ENCODE assay signal across 11 cellular contexts in genomic region chr2:154698238-154698788, GRCh38. TPM values are rescaled to one million over a fixed set of nuclear protein-coding genes. Genes with fewer than 3 reads are reported as not detected.
DNase-seq lines count a peak whose midpoint lies in the region; ATAC-seq and TF ChIP-seq lines count a peak whose summit lies in the region.
"Had no signal": no experiment of that assay in that cellular context is flagged by ENCODE, and none has a peak within 500 bp of the region (broad histone marks: within the 10 kb centered on the region; RNA-seq: fewer than 3 reads in every experiment).

Gene KCNJ3 (plus strand): TSS chr2:154698695. CDS start chr2:154698776, 81 bp downstream.

- H3K9me3 Mint-ChIP-seq in naive thymus-derived CD4-positive, alpha-beta T cell = peaks cover 0 to 5% (median 3%) of the 10 kb centered on the region in 11 donors

- H3K4me1 Mint-ChIP-seq in naive thymus-derived CD4-positive, alpha-beta T cell = peaks cover 2 to 11% (median 4%) of the 10 kb centered on the region in 7 donors

- DNase-seq in cardiac muscle cell (ENCODE audit: low read depth in 1 of 2, low spot score in 1 of 2) (peak in 1 of 2 donors; percentile 30), Right ventricle myocardium inferior (ENCODE audit: missing footprints) (no peak), vagina (ENCODE audit: extremely low spot score in 2 of 2) (no peak), KG1 (lab: John Stamatoyannopoulos, UW) (no peak)
- DNase-seq in naive thymus-derived CD4-positive, alpha-beta T cell = no peak
- DNase-seq in activated CD4-positive, alpha-beta T cell treated with anti-CD3 and anti-CD28 coated beads for 1 hour = no peak
- DNase-seq: erythroblast had no signal

- H3K36me3 Mint-ChIP-seq in naive thymus-derived CD4-positive, alpha-beta T cell = peaks cover 0 to 3% (median 0%) of the 10 kb centered on the region in 5 donors

- TF ChIP-seq POLR2A in vagina (IDR thresholded peaks at IDR 0.05) = no peak

- CTCF ChIA-PET in naive thymus-derived CD4-positive, alpha-beta T cell (lab: Charles Lee) = no interaction called here

- peak within 1 kb of the TSS; percentile 65 for H3K9ac ChIP-seq in endocrine pancreas (ENCODE audit: control insufficient read depth, insufficient read depth, low read length)
- H3K9ac ChIP-seq: BLaER1 had no signal

- H3K4me1 ChIP-seq in cardiac muscle cell (ENCODE audit: low read depth) (peaks cover 6% of the 10 kb centered on the region), endocrine pancreas (ENCODE audit: control insufficient read depth, insufficient read depth, low read length) (peaks cover 12% of the 10 kb centered on the region), vagina (peaks cover 5% of the 10 kb centered on the region)
- H3K4me1 ChIP-seq in naive thymus-derived CD4-positive, alpha-beta T cell (ENCODE audit: control insufficient read depth in 2 of 2, insufficient read depth in 2 of 2, low read length in 2 of 2) = no peaks in the 10 kb centered on the region

- peak within 1 kb of the TSS in 7 of 10 donors; percentile 34 to 77 (median 53) for H3K4me3 Mint-ChIP-seq in naive thymus-derived CD4-positive, alpha-beta T cell

- intact Hi-C loops in Right ventricle myocardium inferior (cut with DNase I) = no loop called here
- intact Hi-C loops in naive thymus-derived CD4-positive, alpha-beta T cell (cut with micrococcal nuclease) = no loop called here
- intact Hi-C loops in vagina (cut with DNase I) = no loop called here

- H3K27ac ChIP-seq in cardiac muscle cell (no peak within 1 kb of the TSS), vagina (no peak within 1 kb of the TSS)
- no peak within 1 kb of the TSS for H3K27ac ChIP-seq in naive thymus-derived CD4-positive, alpha-beta T cell (ENCODE audit: low read depth, low read length)
- H3K27ac ChIP-seq: BLaER1 had no signal

- H3K27ac Mint-ChIP-seq in naive thymus-derived CD4-positive, alpha-beta T cell = no peak within 1 kb of the TSS

- H3K4me3 ChIP-seq in cardiac muscle cell (peak within 1 kb of the TSS; percentile 52), endocrine pancreas (ENCODE audit: control insufficient read depth, insufficient read depth, low read length) (peak within 1 kb of the TSS; percentile 93), vagina (peak within 1 kb of the TSS; percentile 30 to 43)
- no peak within 1 kb of the TSS for H3K4me3 ChIP-seq in naive thymus-derived CD4-positive, alpha-beta T cell (ENCODE audit: low read length)
- H3K4me3 ChIP-seq: BLaER1 had no signal

- H3K36me3 ChIP-seq in cardiac muscle cell (no peaks in the 10 kb centered on the region), endocrine pancreas (ENCODE audit: control insufficient read depth, insufficient read depth, low read length) (no peaks in the 10 kb centered on the region), vagina (no peaks in the 10 kb centered on the region)
- H3K36me3 ChIP-seq in naive thymus-derived CD4-positive, alpha-beta T cell (ENCODE audit: control insufficient read depth in 2 of 3, insufficient read depth in 3 of 3, low read length in 3 of 3) = no peaks in the 10 kb centered on the region
- H3K36me3 ChIP-seq: BLaER1 had no signal

- peaks cover 69% of the 10 kb centered on the region for H3K27me3 ChIP-seq in cardiac muscle cell
- H3K27me3 ChIP-seq in endocrine pancreas (ENCODE audit: control insufficient read depth, insufficient read depth, low read length) = no peaks in the 10 kb centered on the region
- H3K27me3 ChIP-seq in naive thymus-derived CD4-positive, alpha-beta T cell (ENCODE audit: control insufficient read depth in 2 of 2, insufficient read depth in 2 of 2, low read length in 2 of 2) = no peaks in the 10 kb centered on the region
- H3K27me3 ChIP-seq in vagina = no peaks in the 10 kb centered on the region
- H3K27me3 ChIP-seq: BLaER1 had no signal

- ATAC-seq in Right ventricle myocardium inferior (no peak), HG03469 (IDR thresholded peaks at IDR 0.05; ENCODE audit: unreplicated experiment) (no peak)
- ATAC-seq in naive thymus-derived CD4-positive, alpha-beta T cell = no peak

- H3K9me3 ChIP-seq in cardiac muscle cell (ENCODE audit: low read depth) = no peaks in the 10 kb centered on the region
- no peaks in the 10 kb centered on the region for H3K9me3 ChIP-seq in endocrine pancreas (ENCODE audit: control insufficient read depth, low read length)
- no peaks in the 10 kb centered on the region for H3K9me3 ChIP-seq in naive thymus-derived CD4-positive, alpha-beta T cell (ENCODE audit: control insufficient read depth in 2 of 3, low read length in 3 of 3)
- H3K9me3 ChIP-seq in vagina = no peaks in the 10 kb centered on the region

- POLR2A ChIA-PET in naive thymus-derived CD4-positive, alpha-beta T cell (lab: Charles Lee) = no interaction called here

- TF ChIP-seq CTCF in cardiac muscle cell (IDR thresholded peaks at IDR 0.05; ENCODE audit: low read depth, low read length) (no peak), vagina (IDR thresholded peaks at IDR 0.05) (no peak)

- H3K27me3 Mint-ChIP-seq in naive thymus-derived CD4-positive, alpha-beta T cell = peaks cover 26 to 49% (median 39%) of the 10 kb centered on the region in 5 donors

RNA-seq across cellular contexts. Expression of gene KCNJ3, which starts in this region (rescaled TPM):
- total RNA-seq in cardiac muscle cell (1.9 and 3.3 TPM in 2 replicates), Right ventricle myocardium inferior (2.6 TPM), vagina (4.2 TPM)
- polyA plus RNA-seq in cardiac muscle cell = 0.54 and 2.0 TPM in 2 replicates
- total RNA-seq in naive thymus-derived CD4-positive, alpha-beta T cell = not detected
- not detected for polyA plus RNA-seq in naive thymus-derived CD4-positive, alpha-beta T cell
- total RNA-seq: NCI-H460 had no signal
